11 cellular contexts compared by ENCODE assay signal in genomic region chrX:153782324-153782723, GRCh38. TPM values are rescaled to one million over a fixed set of nuclear protein-coding genes. Genes with fewer than 3 reads are reported as not detected.
A peak's percentile ranks its signal among the peaks of the same experiment; 100 is the strongest.
DNase-seq lines count a peak whose midpoint lies in the region; ATAC-seq, FAIRE-seq and TF ChIP-seq lines count a peak whose summit lies in the region.
"Had no signal": no experiment of that assay in that cellular context is flagged by ENCODE, and none has a peak within 500 bp of the region (broad histone marks: within the 10 kb centered on the region; RNA-seq: fewer than 3 reads in every experiment).

No MANE protein-coding gene starts in this region.

- no peaks in the 10 kb centered on the region for H3K9me2 ChIP-seq in GM23338 (ENCODE audit: insufficient read depth)

- H3K4me1 Mint-ChIP-seq in GM23338 (peaks cover 7% of the 10 kb centered on the region; the same call in 2 of the 3 replicates), WTC11 (no peaks in the 10 kb centered on the region; the same call in 1 of the 2 replicates)
- H3K4me1 Mint-ChIP-seq in activated naive CD8-positive, alpha-beta T cell treated with anti-CD3 and anti-CD28 coated beads, Interleukin-2, amount 50 U/mL, for 24 hours = no peaks in the 10 kb centered on the region

- no peak overlapping the region for H2AFZ ChIP-seq in GM23338

- no peaks in the 10 kb centered on the region for H3F3A ChIP-seq in GM23338 (replicated peaks; ENCODE audit: low read depth)

- no peak overlapping the region for H3K4me2 ChIP-seq in GM23338

- H3K4me1 ChIP-seq in GM23338 (ENCODE audit: insufficient read depth) (no peaks in the 10 kb centered on the region), rectal smooth muscle tissue (ENCODE audit: control insufficient read depth, insufficient read depth, low read length) (peaks cover 3% of the 10 kb centered on the region), upper lobe of right lung (no peaks in the 10 kb centered on the region)

- H3K27me3 Mint-ChIP-seq in GM23338 (ENCODE audit: insufficient read depth, low read depth, poor library complexity) (peaks cover 7% of the 10 kb centered on the region), WTC11 (ENCODE audit: low read depth) (no peaks in the 10 kb centered on the region)
- peaks cover 4% of the 10 kb centered on the region for H3K27me3 Mint-ChIP-seq in activated naive CD8-positive, alpha-beta T cell treated with anti-CD3 and anti-CD28 coated beads, Interleukin-2, amount 50 U/mL, for 24 hours

- POLR2A ChIA-PET in WTC11 (lab: Charles Lee) = no interaction called here

- H3K9me3 ChIP-seq in upper lobe of right lung = no peaks in the 10 kb centered on the region

- no peak overlapping the region for H3K27ac Mint-ChIP-seq in GM23338
- no peak overlapping the region for H3K27ac Mint-ChIP-seq in WTC11
- H3K27ac Mint-ChIP-seq in activated naive CD8-positive, alpha-beta T cell treated with anti-CD3 and anti-CD28 coated beads, Interleukin-2, amount 50 U/mL, for 24 hours = no peak overlapping the region

- H3K9me3 Mint-ChIP-seq in GM23338 = no peaks in the 10 kb centered on the region
- no peaks in the 10 kb centered on the region for H3K9me3 Mint-ChIP-seq in WTC11
- H3K9me3 Mint-ChIP-seq in activated naive CD8-positive, alpha-beta T cell treated with anti-CD3 and anti-CD28 coated beads, Interleukin-2, amount 50 U/mL, for 24 hours = no peaks in the 10 kb centered on the region

- FAIRE-seq in HTR-8/SVneo (lab: Jason Lieb, UNC) = no peak
- FAIRE-seq: endometrium had no signal

- no peak overlapping the region for H3K27ac ChIP-seq in GM23338 (ENCODE audit: low read depth)
- peak overlapping the region; percentile 72 for H3K27ac ChIP-seq in rectal smooth muscle tissue (ENCODE audit: low read depth, low read length)
- H3K27ac ChIP-seq in upper lobe of right lung = no peak overlapping the region

- H3K4me3 Mint-ChIP-seq in GM23338 = no peak overlapping the region
- H3K4me3 Mint-ChIP-seq in WTC11 = no peak overlapping the region
- H3K4me3 Mint-ChIP-seq in activated naive CD8-positive, alpha-beta T cell treated with anti-CD3 and anti-CD28 coated beads, Interleukin-2, amount 50 U/mL, for 24 hours = no peak overlapping the region

- intact Hi-C loops in upper lobe of right lung (cut with DNase I) = no loop called here

- no peaks in the 10 kb centered on the region for H4K20me1 ChIP-seq in GM23338 (replicated peaks; ENCODE audit: insufficient read depth)

- no peak overlapping the region for H3K4me3 ChIP-seq in GM23338
- no peak overlapping the region for H3K4me3 ChIP-seq in rectal smooth muscle tissue (ENCODE audit: low read length)
- no peak overlapping the region for H3K4me3 ChIP-seq in upper lobe of right lung
- H3K4me3 ChIP-seq: skin epidermis had no signal

- H3K79me2 ChIP-seq in GM23338 (replicated peaks; ENCODE audit: insufficient read depth) = no peaks in the 10 kb centered on the region

- ATAC-seq in GM23338 = peak; percentile 53
- ATAC-seq in WTC11 = peak; percentile 36
- no peak for ATAC-seq in upper lobe of right lung
- no peak for ATAC-seq in activated naive CD8-positive, alpha-beta T cell treated with anti-CD3 and anti-CD28 coated beads, Interleukin-2, amount 50 U/mL, for 24 hours

- CTCF ChIA-PET in WTC11 (lab: Charles Lee) = interaction anchor here (0.9 to 1.1 kb wide), 3 partner anchors 12 to 165 kb away, joined by 5 to 6 read pairs (median 5); partner anchors contain the start of genes IDH3G and SSR4

- peak; percentile 31 to 61 for TF ChIP-seq CTCF in GM23338 (conservative IDR thresholded peaks at IDR 0.05; ENCODE audit: low read depth in 2 of 2)
- TF ChIP-seq CTCF in WTC11 (IDR thresholded peaks at IDR 0.05) = no peak
- no peak for TF ChIP-seq CTCF in upper lobe of right lung (IDR thresholded peaks at IDR 0.05)

- H3K36me3 ChIP-seq in GM23338 (ENCODE audit: insufficient read depth) (no peaks in the 10 kb centered on the region), rectal smooth muscle tissue (ENCODE audit: control insufficient read depth, insufficient read depth, low read length) (no peaks in the 10 kb centered on the region), upper lobe of right lung (peaks cover 8% of the 10 kb centered on the region)

- H3K36me3 Mint-ChIP-seq in GM23338 (ENCODE audit: low read depth) = peaks cover 3% of the 10 kb centered on the region; the same call in 1 of the 3 replicates
- H3K36me3 Mint-ChIP-seq in WTC11 = peaks cover 3% of the 10 kb centered on the region
- H3K36me3 Mint-ChIP-seq in activated naive CD8-positive, alpha-beta T cell treated with anti-CD3 and anti-CD28 coated beads, Interleukin-2, amount 50 U/mL, for 24 hours (ENCODE audit: low read depth) = no peaks in the 10 kb centered on the region

- H3K9ac ChIP-seq in rectal smooth muscle tissue (ENCODE audit: low read length) = no peak overlapping the region

- DNase-seq in GM23338 (ENCODE audit: low spot score) = peak; percentile 56
- peak; percentile 40 for DNase-seq in NCI-H2029 treated with DMSO at 0.1 percent for 48 hours (lab: John Stamatoyannopoulos, UW)
- DNase-seq in WTC11 (ENCODE audit: low spot score) = peak; percentile 48
- DNase-seq in upper lobe of right lung = no peak
- DNase-seq in activated naive CD8-positive, alpha-beta T cell treated with anti-CD3 and anti-CD28 coated beads, Interleukin-2, amount 50 U/mL, for 24 hours = no peak
- no peak for DNase-seq in HTR-8/SVneo (ENCODE audit: insufficient read length, low spot score)
- no peak for DNase-seq in activated CD4-positive, alpha-beta T cell treated with anti-CD3 and anti-CD28 coated beads, Interleukin-2, amount 50 U/mL, for 1 hour
- DNase-seq: NCI-H1048 had no signal

- H3K27me3 ChIP-seq in GM23338 (ENCODE audit: insufficient read depth) (no peaks in the 10 kb centered on the region), rectal smooth muscle tissue (ENCODE audit: control insufficient read depth, insufficient read depth, low read length) (peaks cover 7% of the 10 kb centered on the region), upper lobe of right lung (no peaks in the 10 kb centered on the region)

TF ChIP-seq in GM23338, 12 proteins besides CTCF, POLR2A, EP300 and RAD21 (continues in another document):
- TF ChIP-seq POLR2AphosphoS5 (IDR thresholded peaks at IDR 0.05; ENCODE audit: low read depth) (no peak), EZH2phosphoT487 (IDR thresholded peaks at IDR 0.05; ENCODE audit: unreplicated experiment) (no peak)

TF ChIP-seq in WTC11, 78 proteins besides CTCF, POLR2A, EP300 and RAD21 (continues in another document):
- TF ChIP-seq, protein P1, sequence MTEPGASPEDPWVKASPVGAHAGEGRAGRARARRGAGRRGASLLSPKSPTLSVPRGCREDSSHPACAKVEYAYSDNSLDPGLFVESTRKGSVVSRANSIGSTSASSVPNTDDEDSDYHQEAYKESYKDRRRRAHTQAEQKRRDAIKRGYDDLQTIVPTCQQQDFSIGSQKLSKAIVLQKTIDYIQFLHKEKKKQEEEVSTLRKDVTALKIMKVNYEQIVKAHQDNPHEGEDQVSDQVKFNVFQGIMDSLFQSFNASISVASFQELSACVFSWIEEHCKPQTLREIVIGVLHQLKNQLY (CRISPR knock-in tag; IDR thresholded peaks at IDR 0.05) = no peak
- TF ChIP-seq, protein P2, sequence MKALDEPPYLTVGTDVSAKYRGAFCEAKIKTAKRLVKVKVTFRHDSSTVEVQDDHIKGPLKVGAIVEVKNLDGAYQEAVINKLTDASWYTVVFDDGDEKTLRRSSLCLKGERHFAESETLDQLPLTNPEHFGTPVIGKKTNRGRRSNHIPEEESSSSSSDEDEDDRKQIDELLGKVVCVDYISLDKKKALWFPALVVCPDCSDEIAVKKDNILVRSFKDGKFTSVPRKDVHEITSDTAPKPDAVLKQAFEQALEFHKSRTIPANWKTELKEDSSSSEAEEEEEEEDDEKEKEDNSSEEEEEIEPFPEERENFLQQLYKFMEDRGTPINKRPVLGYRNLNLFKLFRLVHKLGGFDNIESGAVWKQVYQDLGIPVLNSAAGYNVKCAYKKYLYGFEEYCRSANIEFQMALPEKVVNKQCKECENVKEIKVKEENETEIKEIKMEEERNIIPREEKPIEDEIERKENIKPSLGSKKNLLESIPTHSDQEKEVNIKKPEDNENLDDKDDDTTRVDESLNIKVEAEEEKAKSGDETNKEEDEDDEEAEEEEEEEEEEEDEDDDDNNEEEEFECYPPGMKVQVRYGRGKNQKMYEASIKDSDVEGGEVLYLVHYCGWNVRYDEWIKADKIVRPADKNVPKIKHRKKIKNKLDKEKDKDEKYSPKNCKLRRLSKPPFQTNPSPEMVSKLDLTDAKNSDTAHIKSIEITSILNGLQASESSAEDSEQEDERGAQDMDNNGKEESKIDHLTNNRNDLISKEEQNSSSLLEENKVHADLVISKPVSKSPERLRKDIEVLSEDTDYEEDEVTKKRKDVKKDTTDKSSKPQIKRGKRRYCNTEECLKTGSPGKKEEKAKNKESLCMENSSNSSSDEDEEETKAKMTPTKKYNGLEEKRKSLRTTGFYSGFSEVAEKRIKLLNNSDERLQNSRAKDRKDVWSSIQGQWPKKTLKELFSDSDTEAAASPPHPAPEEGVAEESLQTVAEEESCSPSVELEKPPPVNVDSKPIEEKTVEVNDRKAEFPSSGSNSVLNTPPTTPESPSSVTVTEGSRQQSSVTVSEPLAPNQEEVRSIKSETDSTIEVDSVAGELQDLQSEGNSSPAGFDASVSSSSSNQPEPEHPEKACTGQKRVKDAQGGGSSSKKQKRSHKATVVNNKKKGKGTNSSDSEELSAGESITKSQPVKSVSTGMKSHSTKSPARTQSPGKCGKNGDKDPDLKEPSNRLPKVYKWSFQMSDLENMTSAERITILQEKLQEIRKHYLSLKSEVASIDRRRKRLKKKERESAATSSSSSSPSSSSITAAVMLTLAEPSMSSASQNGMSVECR (CRISPR knock-in tag; IDR thresholded peaks at IDR 0.05; ENCODE audit: borderline replicate concordance) = no peak

RNA-seq across cellular contexts. Expression of gene SRPK3, which starts 1.5 kb away (rescaled TPM):
- 0.23 TPM in 1 of 2 replicates, not detected in the other for total RNA-seq in GM23338 (2014; rRNA removed; shearing (Covaris generic))
- polyA plus RNA-seq in GM23338 (2016; fragmentation: Nextera tagmentation; extraction: Ambion mirVana) = 0.15 and 0.19 TPM in 2 replicates
- total RNA-seq in WTC11 (2021) = not detected in 3 replicates
- total RNA-seq in upper lobe of right lung = not detected

RNA-seq across cellular contexts. Expression of gene IDH3G, which starts 11.9 kb away (rescaled TPM):
- 43.0 and 49.0 TPM in 2 replicates for total RNA-seq in GM23338 (2014; rRNA removed; shearing (Covaris generic))
- 41.4 and 45.5 TPM in 2 replicates for polyA plus RNA-seq in GM23338 (2016; fragmentation: Nextera tagmentation; extraction: Ambion mirVana)
- 50.4 to 52.9 TPM (median 52.4 TPM) in 3 replicates for total RNA-seq in WTC11 (2021)
- total RNA-seq in upper lobe of right lung = 42.7 TPM

RNA-seq across cellular contexts. Expression of gene SSR4, which starts 12.1 kb away (rescaled TPM):
- total RNA-seq in GM23338 (2014; rRNA removed; shearing (Covaris generic)) = 107 and 168 TPM in 2 replicates
- polyA plus RNA-seq in GM23338 (2016; fragmentation: Nextera tagmentation; extraction: Ambion mirVana) = 352 and 404 TPM in 2 replicates
- 203 to 237 TPM (median 232 TPM) in 3 replicates for total RNA-seq in WTC11 (2021)
- 204 TPM for total RNA-seq in upper lobe of right lung

RNA-seq across cellular contexts. Expression of gene PLXNB3, which starts 18.3 kb away (rescaled TPM):
- total RNA-seq in GM23338 (2014; rRNA removed; shearing (Covaris generic)) = 3.2 and 4.1 TPM in 2 replicates
- polyA plus RNA-seq in GM23338 (2016; fragmentation: Nextera tagmentation; extraction: Ambion mirVana) = 0.30 and 0.70 TPM in 2 replicates
- total RNA-seq in WTC11 (2021) (2.5 to 4.2 TPM (median 2.9 TPM) in 3 replicates), upper lobe of right lung (3.3 TPM)

RNA-seq across cellular contexts. Expression of gene PDZD4, which starts 48.0 kb away (rescaled TPM):
- 194 and 230 TPM in 2 replicates for total RNA-seq in GM23338 (2014; rRNA removed; shearing (Covaris generic))
- 30.5 and 34.5 TPM in 2 replicates for polyA plus RNA-seq in GM23338 (2016; fragmentation: Nextera tagmentation; extraction: Ambion mirVana)
- 120 to 175 TPM (median 161 TPM) in 3 replicates for total RNA-seq in WTC11 (2021)
- total RNA-seq in upper lobe of right lung = 8.3 TPM

Comparison
In these comparisons a context has a peak if more than half of its experiments do, and no peak if none do; other contexts are left out.
1. ATAC-seq: peak in GM23338 (single experiment) and WTC11 (single experiment); none in upper lobe of right lung (single experiment) and activated naive CD8-positive, alpha-beta T cell treated with anti-CD3 and anti-CD28 coated beads, Interleukin-2, amount 50 U/mL, for 24 hours (single experiment).
2. DNase-seq: peak in GM23338 (single experiment), NCI-H2029 treated with DMSO at 0.1 percent for 48 hours (single experiment) and WTC11 (single experiment); none in upper lobe of right lung (single experiment), activated naive CD8-positive, alpha-beta T cell treated with anti-CD3 and anti-CD28 coated beads, Interleukin-2, amount 50 U/mL, for 24 hours (single experiment), HTR-8/SVneo (single experiment) and activated CD4-positive, alpha-beta T cell treated with anti-CD3 and anti-CD28 coated beads, Interleukin-2, amount 50 U/mL, for 1 hour (single experiment).
3. CTCF ChIP-seq: peak in GM23338 (2 of 2); none in WTC11 (single experiment) and upper lobe of right lung (single experiment).